1 cellular context compared by ENCODE assay signal in the genomic region with DNA sequence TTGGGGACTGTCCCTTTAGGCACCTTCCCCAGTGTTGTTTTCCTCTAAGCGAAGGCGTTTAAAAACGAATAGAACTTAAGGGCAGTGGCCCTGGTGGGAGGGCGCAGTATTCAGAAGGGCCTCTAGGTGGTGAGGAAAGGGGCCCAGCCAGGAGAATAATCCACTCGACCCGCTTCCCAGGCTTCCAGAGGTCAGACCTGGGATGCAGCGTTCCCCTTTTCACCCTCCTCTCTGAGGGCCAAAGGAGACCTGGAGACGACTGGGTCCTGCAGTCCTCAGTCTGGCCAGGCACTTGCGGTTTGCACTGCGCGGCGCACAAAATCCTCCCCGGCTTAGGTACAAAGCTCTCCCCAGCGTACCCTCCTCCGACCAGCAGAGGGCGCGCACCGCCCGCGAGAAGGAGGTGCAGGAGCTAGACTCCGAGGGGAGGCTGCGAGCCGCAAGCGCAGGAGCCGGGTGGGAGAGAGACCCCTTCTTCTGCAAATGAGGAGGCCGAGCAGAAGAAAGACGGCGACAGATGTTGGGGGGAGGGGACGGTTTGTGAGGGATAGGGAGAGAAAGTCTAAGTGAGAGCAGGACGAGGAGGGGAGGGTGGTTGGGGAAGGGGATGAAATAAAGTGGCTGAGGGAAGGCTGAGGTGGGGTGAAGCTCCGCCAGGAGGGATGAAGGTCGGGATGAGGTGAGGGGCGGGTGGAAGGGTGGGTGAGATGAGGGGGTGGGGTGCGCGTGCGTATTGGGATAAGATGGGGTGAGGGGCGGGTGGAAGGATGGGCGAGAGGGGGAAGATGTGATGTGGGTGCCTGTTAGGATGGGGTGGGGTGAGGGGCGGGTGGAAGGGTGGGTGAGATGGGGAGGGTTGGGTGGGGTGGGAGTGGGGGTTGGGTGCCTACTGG.
TF ChIP-seq lines count a peak whose summit lies in the region.

No MANE protein-coding gene starts in this region.

TF ChIP-seq in HepG2, 621 proteins besides CTCF, POLR2A, EP300 and RAD21 (continued from another document and continues in another):
- TF ChIP-seq, protein P1, sequence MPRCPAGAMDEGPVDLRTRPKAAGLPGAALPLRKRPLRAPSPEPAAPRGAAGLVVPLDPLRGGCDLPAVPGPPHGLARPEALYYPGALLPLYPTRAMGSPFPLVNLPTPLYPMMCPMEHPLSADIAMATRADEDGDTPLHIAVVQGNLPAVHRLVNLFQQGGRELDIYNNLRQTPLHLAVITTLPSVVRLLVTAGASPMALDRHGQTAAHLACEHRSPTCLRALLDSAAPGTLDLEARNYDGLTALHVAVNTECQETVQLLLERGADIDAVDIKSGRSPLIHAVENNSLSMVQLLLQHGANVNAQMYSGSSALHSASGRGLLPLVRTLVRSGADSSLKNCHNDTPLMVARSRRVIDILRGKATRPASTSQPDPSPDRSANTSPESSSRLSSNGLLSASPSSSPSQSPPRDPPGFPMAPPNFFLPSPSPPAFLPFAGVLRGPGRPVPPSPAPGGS (CRISPR knock-in tag; IDR thresholded peaks at IDR 0.05), result peak; percentile 56; the same call in 1 of the 2 replicates
- TF ChIP-seq CBX5 (CRISPR knock-in tag; IDR thresholded peaks at IDR 0.05; ENCODE audit: borderline replicate concordance), result peak; percentile 81; the same call in 1 of the 2 replicates
- TF ChIP-seq, protein P2, sequence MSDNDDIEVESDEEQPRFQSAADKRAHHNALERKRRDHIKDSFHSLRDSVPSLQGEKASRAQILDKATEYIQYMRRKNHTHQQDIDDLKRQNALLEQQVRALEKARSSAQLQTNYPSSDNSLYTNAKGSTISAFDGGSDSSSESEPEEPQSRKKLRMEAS (IDR thresholded peaks at IDR 0.05), result 0 out of 2 replicates have a peak, but pooled peaks have one; percentile 17
- TF ChIP-seq, protein P3, sequence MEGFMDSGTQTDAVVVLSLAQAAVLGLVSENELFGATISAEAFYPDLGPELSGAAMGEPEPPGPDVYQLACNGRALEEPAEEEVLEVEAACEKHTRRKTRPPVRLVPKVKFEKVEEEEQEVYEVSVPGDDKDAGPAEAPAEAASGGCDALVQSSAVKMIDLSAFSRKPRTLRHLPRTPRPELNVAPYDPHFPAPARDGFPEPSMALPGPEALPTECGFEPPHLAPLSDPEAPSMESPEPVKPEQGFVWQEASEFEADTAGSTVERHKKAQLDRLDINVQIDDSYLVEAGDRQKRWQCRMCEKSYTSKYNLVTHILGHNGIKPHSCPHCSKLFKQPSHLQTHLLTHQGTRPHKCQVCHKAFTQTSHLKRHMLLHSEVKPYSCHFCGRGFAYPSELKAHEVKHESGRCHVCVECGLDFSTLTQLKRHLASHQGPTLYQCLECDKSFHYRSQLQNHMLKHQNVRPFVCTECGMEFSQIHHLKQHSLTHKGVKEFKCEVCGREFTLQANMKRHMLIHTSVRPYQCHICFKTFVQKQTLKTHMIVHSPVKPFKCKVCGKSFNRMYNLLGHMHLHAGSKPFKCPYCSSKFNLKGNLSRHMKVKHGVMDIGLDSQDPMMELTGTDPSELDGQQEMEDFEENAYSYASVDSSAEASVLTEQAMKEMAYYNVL (CRISPR knock-in tag; IDR thresholded peaks at IDR 0.05; ENCODE audit: borderline replicate concordance), result peak; percentile 58; the same call in 1 of the 2 replicates
- TF ChIP-seq ZNF547 (CRISPR knock-in tag; IDR thresholded peaks at IDR 0.05), result peak; percentile 64; the same call in 1 of the 2 replicates
- TF ChIP-seq, protein P4, sequence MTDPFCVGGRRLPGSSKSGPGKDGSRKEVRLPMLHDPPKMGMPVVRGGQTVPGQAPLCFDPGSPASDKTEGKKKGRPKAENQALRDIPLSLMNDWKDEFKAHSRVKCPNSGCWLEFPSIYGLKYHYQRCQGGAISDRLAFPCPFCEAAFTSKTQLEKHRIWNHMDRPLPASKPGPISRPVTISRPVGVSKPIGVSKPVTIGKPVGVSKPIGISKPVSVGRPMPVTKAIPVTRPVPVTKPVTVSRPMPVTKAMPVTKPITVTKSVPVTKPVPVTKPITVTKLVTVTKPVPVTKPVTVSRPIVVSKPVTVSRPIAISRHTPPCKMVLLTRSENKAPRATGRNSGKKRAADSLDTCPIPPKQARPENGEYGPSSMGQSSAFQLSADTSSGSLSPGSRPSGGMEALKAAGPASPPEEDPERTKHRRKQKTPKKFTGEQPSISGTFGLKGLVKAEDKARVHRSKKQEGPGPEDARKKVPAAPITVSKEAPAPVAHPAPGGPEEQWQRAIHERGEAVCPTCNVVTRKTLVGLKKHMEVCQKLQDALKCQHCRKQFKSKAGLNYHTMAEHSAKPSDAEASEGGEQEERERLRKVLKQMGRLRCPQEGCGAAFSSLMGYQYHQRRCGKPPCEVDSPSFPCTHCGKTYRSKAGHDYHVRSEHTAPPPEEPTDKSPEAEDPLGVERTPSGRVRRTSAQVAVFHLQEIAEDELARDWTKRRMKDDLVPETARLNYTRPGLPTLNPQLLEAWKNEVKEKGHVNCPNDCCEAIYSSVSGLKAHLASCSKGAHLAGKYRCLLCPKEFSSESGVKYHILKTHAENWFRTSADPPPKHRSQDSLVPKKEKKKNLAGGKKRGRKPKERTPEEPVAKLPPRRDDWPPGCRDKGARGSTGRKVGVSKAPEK (CRISPR knock-in tag; IDR thresholded peaks at IDR 0.05; ENCODE audit: borderline replicate concordance), result peak; percentile 82; the same call in 1 of the 2 replicates
- TF ChIP-seq, protein P5, sequence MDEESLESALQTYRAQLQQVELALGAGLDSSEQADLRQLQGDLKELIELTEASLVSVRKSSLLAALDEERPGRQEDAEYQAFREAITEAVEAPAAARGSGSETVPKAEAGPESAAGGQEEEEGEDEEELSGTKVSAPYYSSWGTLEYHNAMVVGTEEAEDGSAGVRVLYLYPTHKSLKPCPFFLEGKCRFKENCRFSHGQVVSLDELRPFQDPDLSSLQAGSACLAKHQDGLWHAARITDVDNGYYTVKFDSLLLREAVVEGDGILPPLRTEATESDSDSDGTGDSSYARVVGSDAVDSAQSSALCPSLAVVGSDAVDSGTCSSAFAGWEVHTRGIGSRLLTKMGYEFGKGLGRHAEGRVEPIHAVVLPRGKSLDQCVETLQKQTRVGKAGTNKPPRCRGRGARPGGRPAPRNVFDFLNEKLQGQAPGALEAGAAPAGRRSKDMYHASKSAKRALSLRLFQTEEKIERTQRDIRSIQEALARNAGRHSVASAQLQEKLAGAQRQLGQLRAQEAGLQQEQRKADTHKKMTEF (CRISPR knock-in tag; IDR thresholded peaks at IDR 0.05), result peak; percentile 37; the same call in 1 of the 2 replicates
- TF ChIP-seq, protein P6, sequence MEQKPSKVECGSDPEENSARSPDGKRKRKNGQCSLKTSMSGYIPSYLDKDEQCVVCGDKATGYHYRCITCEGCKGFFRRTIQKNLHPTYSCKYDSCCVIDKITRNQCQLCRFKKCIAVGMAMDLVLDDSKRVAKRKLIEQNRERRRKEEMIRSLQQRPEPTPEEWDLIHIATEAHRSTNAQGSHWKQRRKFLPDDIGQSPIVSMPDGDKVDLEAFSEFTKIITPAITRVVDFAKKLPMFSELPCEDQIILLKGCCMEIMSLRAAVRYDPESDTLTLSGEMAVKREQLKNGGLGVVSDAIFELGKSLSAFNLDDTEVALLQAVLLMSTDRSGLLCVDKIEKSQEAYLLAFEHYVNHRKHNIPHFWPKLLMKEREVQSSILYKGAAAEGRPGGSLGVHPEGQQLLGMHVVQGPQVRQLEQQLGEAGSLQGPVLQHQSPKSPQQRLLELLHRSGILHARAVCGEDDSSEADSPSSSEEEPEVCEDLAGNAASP (CRISPR knock-in tag; IDR thresholded peaks at IDR 0.05; ENCODE audit: borderline replicate concordance), result peak; percentile 66; the same call in 1 of the 2 replicates
- TF ChIP-seq, protein P7, sequence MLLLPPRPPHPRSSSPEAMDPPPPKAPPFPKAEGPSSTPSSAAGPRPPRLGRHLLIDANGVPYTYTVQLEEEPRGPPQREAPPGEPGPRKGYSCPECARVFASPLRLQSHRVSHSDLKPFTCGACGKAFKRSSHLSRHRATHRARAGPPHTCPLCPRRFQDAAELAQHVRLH (CRISPR knock-in tag; IDR thresholded peaks at IDR 0.05; ENCODE audit: borderline replicate concordance, low read depth), result peak; percentile 57; the same call in 1 of the 2 replicates
- TF ChIP-seq ZNF484 (CRISPR knock-in tag; IDR thresholded peaks at IDR 0.05; ENCODE audit: borderline replicate concordance, low read depth), result no peak
- no peak for TF ChIP-seq CEBPG (CRISPR knock-in tag; IDR thresholded peaks at IDR 0.05)
- TF ChIP-seq, protein P8, sequence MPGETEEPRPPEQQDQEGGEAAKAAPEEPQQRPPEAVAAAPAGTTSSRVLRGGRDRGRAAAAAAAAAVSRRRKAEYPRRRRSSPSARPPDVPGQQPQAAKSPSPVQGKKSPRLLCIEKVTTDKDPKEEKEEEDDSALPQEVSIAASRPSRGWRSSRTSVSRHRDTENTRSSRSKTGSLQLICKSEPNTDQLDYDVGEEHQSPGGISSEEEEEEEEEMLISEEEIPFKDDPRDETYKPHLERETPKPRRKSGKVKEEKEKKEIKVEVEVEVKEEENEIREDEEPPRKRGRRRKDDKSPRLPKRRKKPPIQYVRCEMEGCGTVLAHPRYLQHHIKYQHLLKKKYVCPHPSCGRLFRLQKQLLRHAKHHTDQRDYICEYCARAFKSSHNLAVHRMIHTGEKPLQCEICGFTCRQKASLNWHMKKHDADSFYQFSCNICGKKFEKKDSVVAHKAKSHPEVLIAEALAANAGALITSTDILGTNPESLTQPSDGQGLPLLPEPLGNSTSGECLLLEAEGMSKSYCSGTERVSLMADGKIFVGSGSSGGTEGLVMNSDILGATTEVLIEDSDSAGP (CRISPR knock-in tag; IDR thresholded peaks at IDR 0.05; ENCODE audit: borderline replicate concordance), result 0 out of 2 replicates have a peak, but pooled peaks have one; percentile 42
- TF ChIP-seq ZNF382 (CRISPR knock-in tag; IDR thresholded peaks at IDR 0.05; ENCODE audit: borderline replicate concordance), result no peak
- TF ChIP-seq, protein P9, sequence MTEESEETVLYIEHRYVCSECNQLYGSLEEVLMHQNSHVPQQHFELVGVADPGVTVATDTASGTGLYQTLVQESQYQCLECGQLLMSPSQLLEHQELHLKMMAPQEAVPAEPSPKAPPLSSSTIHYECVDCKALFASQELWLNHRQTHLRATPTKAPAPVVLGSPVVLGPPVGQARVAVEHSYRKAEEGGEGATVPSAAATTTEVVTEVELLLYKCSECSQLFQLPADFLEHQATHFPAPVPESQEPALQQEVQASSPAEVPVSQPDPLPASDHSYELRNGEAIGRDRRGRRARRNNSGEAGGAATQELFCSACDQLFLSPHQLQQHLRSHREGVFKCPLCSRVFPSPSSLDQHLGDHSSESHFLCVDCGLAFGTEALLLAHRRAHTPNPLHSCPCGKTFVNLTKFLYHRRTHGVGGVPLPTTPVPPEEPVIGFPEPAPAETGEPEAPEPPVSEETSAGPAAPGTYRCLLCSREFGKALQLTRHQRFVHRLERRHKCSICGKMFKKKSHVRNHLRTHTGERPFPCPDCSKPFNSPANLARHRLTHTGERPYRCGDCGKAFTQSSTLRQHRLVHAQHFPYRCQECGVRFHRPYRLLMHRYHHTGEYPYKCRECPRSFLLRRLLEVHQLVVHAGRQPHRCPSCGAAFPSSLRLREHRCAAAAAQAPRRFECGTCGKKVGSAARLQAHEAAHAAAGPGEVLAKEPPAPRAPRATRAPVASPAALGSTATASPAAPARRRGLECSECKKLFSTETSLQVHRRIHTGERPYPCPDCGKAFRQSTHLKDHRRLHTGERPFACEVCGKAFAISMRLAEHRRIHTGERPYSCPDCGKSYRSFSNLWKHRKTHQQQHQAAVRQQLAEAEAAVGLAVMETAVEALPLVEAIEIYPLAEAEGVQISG (CRISPR knock-in tag; IDR thresholded peaks at IDR 0.05), result peak; percentile 73
- TF ChIP-seq KLF11 (CRISPR knock-in tag; IDR thresholded peaks at IDR 0.05), result no peak
- no peak for TF ChIP-seq ZNF335 (CRISPR knock-in tag; IDR thresholded peaks at IDR 0.05)
- no peak for TF ChIP-seq MLLT10 (CRISPR knock-in tag; IDR thresholded peaks at IDR 0.05)
- TF ChIP-seq, protein P10, sequence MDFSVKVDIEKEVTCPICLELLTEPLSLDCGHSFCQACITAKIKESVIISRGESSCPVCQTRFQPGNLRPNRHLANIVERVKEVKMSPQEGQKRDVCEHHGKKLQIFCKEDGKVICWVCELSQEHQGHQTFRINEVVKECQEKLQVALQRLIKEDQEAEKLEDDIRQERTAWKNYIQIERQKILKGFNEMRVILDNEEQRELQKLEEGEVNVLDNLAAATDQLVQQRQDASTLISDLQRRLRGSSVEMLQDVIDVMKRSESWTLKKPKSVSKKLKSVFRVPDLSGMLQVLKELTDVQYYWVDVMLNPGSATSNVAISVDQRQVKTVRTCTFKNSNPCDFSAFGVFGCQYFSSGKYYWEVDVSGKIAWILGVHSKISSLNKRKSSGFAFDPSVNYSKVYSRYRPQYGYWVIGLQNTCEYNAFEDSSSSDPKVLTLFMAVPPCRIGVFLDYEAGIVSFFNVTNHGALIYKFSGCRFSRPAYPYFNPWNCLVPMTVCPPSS (IDR thresholded peaks at IDR 0.05), result no peak
- TF ChIP-seq, protein P11, sequence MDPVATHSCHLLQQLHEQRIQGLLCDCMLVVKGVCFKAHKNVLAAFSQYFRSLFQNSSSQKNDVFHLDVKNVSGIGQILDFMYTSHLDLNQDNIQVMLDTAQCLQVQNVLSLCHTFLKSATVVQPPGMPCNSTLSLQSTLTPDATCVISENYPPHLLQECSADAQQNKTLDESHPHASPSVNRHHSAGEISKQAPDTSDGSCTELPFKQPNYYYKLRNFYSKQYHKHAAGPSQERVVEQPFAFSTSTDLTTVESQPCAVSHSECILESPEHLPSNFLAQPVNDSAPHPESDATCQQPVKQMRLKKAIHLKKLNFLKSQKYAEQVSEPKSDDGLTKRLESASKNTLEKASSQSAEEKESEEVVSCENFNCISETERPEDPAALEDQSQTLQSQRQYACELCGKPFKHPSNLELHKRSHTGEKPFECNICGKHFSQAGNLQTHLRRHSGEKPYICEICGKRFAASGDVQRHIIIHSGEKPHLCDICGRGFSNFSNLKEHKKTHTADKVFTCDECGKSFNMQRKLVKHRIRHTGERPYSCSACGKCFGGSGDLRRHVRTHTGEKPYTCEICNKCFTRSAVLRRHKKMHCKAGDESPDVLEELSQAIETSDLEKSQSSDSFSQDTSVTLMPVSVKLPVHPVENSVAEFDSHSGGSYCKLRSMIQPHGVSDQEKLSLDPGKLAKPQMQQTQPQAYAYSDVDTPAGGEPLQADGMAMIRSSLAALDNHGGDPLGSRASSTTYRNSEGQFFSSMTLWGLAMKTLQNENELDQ (CRISPR knock-in tag; IDR thresholded peaks at IDR 0.05; ENCODE audit: borderline replicate concordance), result 0 out of 2 replicates have a peak, but pooled peaks have one; percentile 49
- no peak for TF ChIP-seq SAFB2 (CRISPR knock-in tag; IDR thresholded peaks at IDR 0.05; ENCODE audit: borderline replicate concordance, low read depth)
- peak; percentile 64; the same call in 1 of the 2 replicates for TF ChIP-seq CHCHD3 (CRISPR knock-in tag; IDR thresholded peaks at IDR 0.05)
- 0 out of 2 replicates have a peak, but pooled peaks have one; percentile 56 for TF ChIP-seq MAZ (IDR thresholded peaks at IDR 0.05; ENCODE audit: borderline replicate concordance, low read depth, low read length)
- TF ChIP-seq MAZ (CRISPR knock-in tag; IDR thresholded peaks at IDR 0.05; ENCODE audit: low read depth), result no peak; the same call in 1 of the 2 replicates
- no peak for TF ChIP-seq SOX6 (IDR thresholded peaks at IDR 0.05)
- peak; percentile 38; the same call in 1 of the 2 replicates for TF ChIP-seq SOX6 (CRISPR knock-in tag; IDR thresholded peaks at IDR 0.05)
- TF ChIP-seq KDM3A (CRISPR knock-in tag; IDR thresholded peaks at IDR 0.05; ENCODE audit: low read depth), result peak; percentile 78; the same call in 1 of the 2 replicates
